Comparison of ENCODE assay signal across 8 cellular contexts in the genomic region with DNA sequence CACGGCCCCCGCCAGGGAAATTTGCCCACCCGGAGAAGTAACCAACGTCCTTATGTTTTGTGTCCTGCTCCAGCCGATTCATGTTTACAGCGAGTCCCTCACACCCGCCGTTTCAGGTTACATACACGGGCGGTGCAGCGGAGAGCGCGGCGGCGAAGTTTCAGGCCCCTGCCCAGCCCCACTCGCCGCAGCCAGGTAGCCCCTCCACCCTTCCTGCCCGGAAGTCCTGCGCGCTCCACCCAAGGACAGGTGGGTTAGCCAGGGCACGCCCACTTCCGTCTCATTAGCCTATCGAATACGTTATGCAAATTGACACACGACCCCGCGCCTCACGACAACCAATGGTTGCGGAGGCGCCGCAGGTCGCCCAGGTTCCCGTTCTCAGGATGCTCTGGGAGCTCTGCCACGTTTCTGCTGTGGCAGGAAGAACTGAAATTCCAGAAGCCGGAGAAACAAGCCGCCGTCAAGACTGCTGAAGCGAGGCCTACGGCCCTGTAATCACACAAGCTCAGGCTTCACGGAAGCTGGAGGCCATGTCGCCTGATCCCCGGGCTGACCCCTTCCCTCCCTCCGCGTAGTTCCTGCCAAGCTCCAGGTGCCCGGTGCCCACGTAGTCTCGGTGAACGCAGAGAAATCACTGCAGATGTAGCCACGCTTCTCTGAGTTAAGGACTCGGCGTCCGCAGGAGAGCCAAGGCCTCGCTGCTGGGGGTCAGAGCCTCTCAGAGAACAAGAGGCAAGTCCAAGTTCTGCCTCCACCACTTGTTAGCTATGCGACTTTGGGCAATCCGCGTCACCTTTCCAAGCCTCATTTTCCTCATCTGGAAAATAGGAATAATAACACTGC. TPM values are rescaled to one million over a fixed set of nuclear protein-coding genes. Genes with fewer than 3 reads are reported as not detected.
A peak's percentile ranks its signal among the peaks of the same experiment; 100 is the strongest.
DNase-seq lines count a peak whose midpoint lies in the region; ATAC-seq and TF ChIP-seq lines count a peak whose summit lies in the region.

No MANE protein-coding gene starts in this region.

- H3K27me3 Mint-ChIP-seq in glutamatergic neuron (ENCODE audit: unreplicated experiment): peaks cover 4% of the 10 kb centered on the region

- no peak overlapping the region for H3K27ac Mint-ChIP-seq in glutamatergic neuron (ENCODE audit: unreplicated experiment)

- TF ChIP-seq CTCF in glutamatergic neuron (IDR thresholded peaks at IDR 0.05; ENCODE audit: partially characterized antibody, unreplicated experiment) (no peak), transverse colon (IDR thresholded peaks at IDR 0.05) (peak in 4 of 5 experiments; percentile 9 to 85 (median 53))

- 37 to 52% methylated on average over 6 to 56 of the region's 56 CpGs for WGBS in transverse colon (ENCODE audit: low coverage in 1 of 2), 2 donors

- H3K9me3 ChIP-seq in transverse colon: no peaks in the 10 kb centered on the region

- H3K4me1 Mint-ChIP-seq in glutamatergic neuron (ENCODE audit: low read depth, unreplicated experiment): peaks cover 4% of the 10 kb centered on the region

- ATAC-seq in GM19351 (IDR thresholded peaks at IDR 0.05; ENCODE audit: unreplicated experiment) (peak; percentile 62), HG03378 (IDR thresholded peaks at IDR 0.05; ENCODE audit: unreplicated experiment) (no peak), GM19463 (IDR thresholded peaks at IDR 0.05; ENCODE audit: unreplicated experiment) (no peak)

- H3K4me3 Mint-ChIP-seq in glutamatergic neuron (ENCODE audit: unreplicated experiment): peak overlapping the region; percentile 87

- TF ChIP-seq EP300 in transverse colon (IDR thresholded peaks at IDR 0.05; ENCODE audit: low read depth): no peak

- peak overlapping the region; percentile 84 to 92 (median 88) for H3K27ac ChIP-seq in transverse colon

- DNase-seq in NCI-H524 treated with DMSO at 0.1 percent for 48 hours (lab: John Stamatoyannopoulos, UW) (peak; percentile 50), glutamatergic neuron (peak; percentile 67), occipital lobe (lab: John Stamatoyannopoulos, UW) (peak; percentile 40), transverse colon (peak; percentile 96)
- DNase-seq in activated gamma-delta T cell treated with anti-CD3 and anti-CD28 coated beads, Interleukin-2, amount 50 U/mL, for 16 hours (ENCODE audit: low read depth): peak; percentile 46

- intact Hi-C loops in transverse colon (cut with DNase I; ENCODE audit: low total_unique reads): no loop called here

- no peaks in the 10 kb centered on the region for H3K36me3 Mint-ChIP-seq in glutamatergic neuron (ENCODE audit: unreplicated experiment)

- peak; percentile 86 for TF ChIP-seq POLR2A in transverse colon (IDR thresholded peaks at IDR 0.05)

- peaks cover 4% of the 10 kb centered on the region for H3K9me3 Mint-ChIP-seq in glutamatergic neuron (ENCODE audit: unreplicated experiment)

- no peaks in the 10 kb centered on the region for H3K27me3 ChIP-seq in transverse colon

- H3K4me1 ChIP-seq in transverse colon: peaks cover 0 to 30% (median 17%) of the 10 kb centered on the region in 4 donors

- no peaks in the 10 kb centered on the region for H3K36me3 ChIP-seq in transverse colon

- peak overlapping the region in 3 of 4 donors; percentile 15 to 35 (median 15) for H3K4me3 ChIP-seq in transverse colon

- in situ Hi-C loops in transverse colon (cut with MboI; ENCODE audit: low pct_ligation_motif_present in 1 of 4, low pct_unique_long_range_greater_than_20kb in 1 of 4, low sequenced_read_pairs in 3 of 4): no loop called here

RNA-seq across cellular contexts. Expression of a gene that starts 22.4 kb away (rescaled TPM):
- 122 TPM for total RNA-seq in glutamatergic neuron (ENCODE audit: unreplicated experiment)
- total RNA-seq in occipital lobe: 34.6 TPM
- 100 to 1,000 TPM; 385 to 511 (median 460) TPM for total RNA-seq in transverse colon

Comparison
In these comparisons a context has a peak if more than half of its experiments do, and no peak if none do; other contexts are left out.
1. DNase-seq: peak in every context shown above with its lines; median percentile 96 in transverse colon; 67 in glutamatergic neuron; 50 in NCI-H524 treated with DMSO at 0.1 percent for 48 hours; 46 in activated gamma-delta T cell treated with anti-CD3 and anti-CD28 coated beads, Interleukin-2, amount 50 U/mL, for 16 hours; 40 in occipital lobe.